8 cellular contexts compared by ENCODE assay signal in genomic region chr11:120209750-120210650, GRCh38. TPM values are rescaled to one million over a fixed set of nuclear protein-coding genes. Genes with fewer than 3 reads are reported as not detected.
DNase-seq lines count a peak whose midpoint lies in the region; ATAC-seq and TF ChIP-seq lines count a peak whose summit lies in the region.

No MANE protein-coding gene starts in this region.

- DNase-seq in CD8-positive, alpha-beta T cell, result peak in 2 of 7 experiments; percentile 9 to 50
- DNase-seq in OCI-M1 (lab: John Stamatoyannopoulos, UW) (peak; percentile 64), neural crest cell (ENCODE audit: low read depth, low spot score) (no peak), NCI-H2171 treated with DMSO at 0.1 percent for 48 hours (lab: John Stamatoyannopoulos, UW) (no peak), SKM-1 (lab: John Stamatoyannopoulos, UW; ENCODE audit: unreplicated experiment) (no peak), COLO829 (ENCODE audit: low spot score) (no peak)
- DNase-seq in effector memory CD4-positive, alpha-beta T cell, result no peak
- DNase-seq in stimulated activated CD4-positive, alpha-beta T cell treated with anti-CD3 and anti-CD28 coated beads, Interleukin-2, amount 100 ng/mL, for 48 hours, result no peak

- TF ChIP-seq CTCF in CD8-positive, alpha-beta T cell (IDR thresholded peaks at IDR 0.05), result no peak
- TF ChIP-seq CTCF in neural crest cell (conservative IDR thresholded peaks at IDR 0.05), result no peak

- no peaks in the 10 kb centered on the region for H3K9me3 Mint-ChIP-seq in CD8-positive, alpha-beta T cell
- no peaks in the 10 kb centered on the region for H3K9me3 Mint-ChIP-seq in neural crest cell

- no peaks in the 10 kb centered on the region for H3K9me3 ChIP-seq in CD8-positive, alpha-beta T cell (ENCODE audit: low read length)
- H3K9me3 ChIP-seq in effector memory CD4-positive, alpha-beta T cell (ENCODE audit: control insufficient read depth, low read length), result no peaks in the 10 kb centered on the region

- CTCF ChIA-PET in CD8-positive, alpha-beta T cell (lab: Charles Lee), result interaction anchor here (0.9 to 1.4 kb wide), 2 partner anchors 28 to 39 kb away, joined by 3 to 4 read pairs; no protein-coding TSS in a partner anchor

- H3K36me3 ChIP-seq in CD8-positive, alpha-beta T cell (ENCODE audit: insufficient read depth, low read length), result no peaks in the 10 kb centered on the region
- H3K36me3 ChIP-seq in effector memory CD4-positive, alpha-beta T cell (ENCODE audit: control insufficient read depth, insufficient read depth, low read length), result no peaks in the 10 kb centered on the region

- peak overlapping the region; percentile 87 for H3K4me3 ChIP-seq in CD8-positive, alpha-beta T cell (ENCODE audit: low read depth, low read length)
- H3K4me3 ChIP-seq in effector memory CD4-positive, alpha-beta T cell (ENCODE audit: insufficient read depth, low read depth, low read length, poor library complexity, severe bottlenecking), result peak overlapping the region; percentile 68

- peak overlapping the region; percentile 89 for H3K4me3 Mint-ChIP-seq in CD8-positive, alpha-beta T cell
- H3K4me3 Mint-ChIP-seq in neural crest cell, result peak overlapping the region; percentile 87

- peak overlapping the region; percentile 20 for H3K27ac ChIP-seq in CD8-positive, alpha-beta T cell (ENCODE audit: low read depth, low read length)
- H3K27ac ChIP-seq in effector memory CD4-positive, alpha-beta T cell (ENCODE audit: insufficient read depth, low read length, poor library complexity, severe bottlenecking), result no peak overlapping the region

- POLR2A ChIA-PET in CD8-positive, alpha-beta T cell (lab: Charles Lee), result no interaction called here

- H3K27ac Mint-ChIP-seq in CD8-positive, alpha-beta T cell, result peak overlapping the region; percentile 49
- H3K27ac Mint-ChIP-seq in neural crest cell (ENCODE audit: unreplicated experiment), result peak overlapping the region; percentile 72

- intact Hi-C loops in CD8-positive, alpha-beta T cell (cut with DNase I, micrococcal nuclease), result loop anchor here (1.0 to 5.0 kb wide), 3 partner anchors 38 to 483 kb away; partner anchors contain the start of gene NECTIN1 (in 2 of the 2)

- peaks cover 15% of the 10 kb centered on the region for H3K27me3 Mint-ChIP-seq in CD8-positive, alpha-beta T cell (ENCODE audit: low read depth)
- peaks cover 4% of the 10 kb centered on the region for H3K27me3 Mint-ChIP-seq in neural crest cell (ENCODE audit: low read depth)

- H3K4me1 ChIP-seq in CD8-positive, alpha-beta T cell (ENCODE audit: insufficient read depth, low read length), result peaks cover 13% of the 10 kb centered on the region
- peaks cover 8% of the 10 kb centered on the region for H3K4me1 ChIP-seq in effector memory CD4-positive, alpha-beta T cell (ENCODE audit: control insufficient read depth, insufficient read depth, low read length, poor library complexity, severe bottlenecking)

- peaks cover 6% of the 10 kb centered on the region for H3K36me3 Mint-ChIP-seq in CD8-positive, alpha-beta T cell
- no peaks in the 10 kb centered on the region for H3K36me3 Mint-ChIP-seq in neural crest cell (ENCODE audit: low read depth)

- no peaks in the 10 kb centered on the region for H3K27me3 ChIP-seq in CD8-positive, alpha-beta T cell (ENCODE audit: insufficient read depth, low read length)
- H3K27me3 ChIP-seq in effector memory CD4-positive, alpha-beta T cell (replicated peaks; ENCODE audit: control insufficient read depth, insufficient read depth, low read length, poor library complexity, severe bottlenecking), result no peaks in the 10 kb centered on the region

- ATAC-seq in CD8-positive, alpha-beta T cell, result no peak

- peaks cover 21% of the 10 kb centered on the region for H3K4me1 Mint-ChIP-seq in CD8-positive, alpha-beta T cell (ENCODE audit: low read depth)
- H3K4me1 Mint-ChIP-seq in neural crest cell, result peaks cover 62% of the 10 kb centered on the region

RNA-seq across cellular contexts. Expression of gene OAF, which starts 0.8 kb away (rescaled TPM):
- total RNA-seq in CD8-positive, alpha-beta T cell, result 1 to 10 TPM; 5.5 to 6.5 TPM
- total RNA-seq in neural crest cell, result 40.2 and 41.3 TPM in 2 replicates

RNA-seq across cellular contexts. Expression of gene POU2F3, which starts 29.9 kb away (rescaled TPM):
- total RNA-seq in CD8-positive, alpha-beta T cell, result not detected
- total RNA-seq in neural crest cell, result not detected in 2 replicates
